ENCODE assay signal across 9 cellular contexts in genomic region chr2:28603821-28604220, GRCh38.
"Had no signal": no experiment of that assay in that cellular context is flagged by ENCODE, and none has a peak within 500 bp of the region (broad histone marks: within the 10 kb centered on the region; RNA-seq: fewer than 3 reads in every experiment).

No MANE protein-coding gene starts in this region.

- H3K4me1 ChIP-seq: body of pancreas had no signal

- H3K27me3 ChIP-seq: body of pancreas, dorsolateral prefrontal cortex, heart left ventricle, sigmoid colon had no signal

- ATAC-seq: activated CD4-positive, CD25-positive, alpha-beta regulatory T cell treated with anti-CD3 and anti-CD28 coated beads, Interleukin-2, amount 50 U/mL, for 24 hours; body of pancreas; heart left ventricle had no signal

- DNase-seq: activated effector memory CD4-positive, alpha-beta T cell treated with Interleukin-2 at 50 U/mL for 16 hours; activated T-cell treated with anti-CD3 and anti-CD28 coated beads, Interleukin-2, amount 50 U/mL, for 1 hour; body of pancreas; left colon; sigmoid colon; stimulated activated CD4-positive, alpha-beta T cell treated with anti-CD3 and anti-CD28 coated beads, Interleukin-4, amount 100 ng/mL, for 24 hours had no signal

- H3K4me3 ChIP-seq: body of pancreas, dorsolateral prefrontal cortex, heart left ventricle, sigmoid colon had no signal

- H3K9me3 ChIP-seq: body of pancreas, heart left ventricle, sigmoid colon had no signal

- H3K36me3 ChIP-seq: heart left ventricle, sigmoid colon had no signal

- H3K27ac ChIP-seq: body of pancreas had no signal
